1 cellular context compared by ENCODE assay signal in the genomic region with DNA sequence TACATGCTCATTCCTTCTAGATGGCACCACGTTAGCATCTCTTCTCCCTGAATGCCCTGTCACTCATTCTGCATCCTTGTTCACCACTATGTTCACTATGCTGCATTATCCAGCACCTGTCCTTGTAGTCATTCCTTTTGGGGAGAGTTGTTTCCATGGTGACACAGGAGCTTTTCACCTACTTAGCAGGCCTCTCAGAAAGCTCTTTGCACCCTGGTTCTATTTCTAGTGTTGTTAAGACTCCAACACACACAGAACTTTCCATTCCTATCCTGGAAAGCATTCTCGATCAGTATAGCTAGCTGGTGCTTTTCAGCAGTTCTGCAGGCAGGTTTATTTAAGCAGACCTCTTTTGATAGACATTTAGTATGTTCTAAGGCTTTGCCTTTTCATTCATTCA.
TF ChIP-seq lines count a peak whose summit lies in the region.

No MANE protein-coding gene starts in this region.

TF ChIP-seq in K562, 482 proteins besides CTCF, POLR2A, EP300 and RAD21:
- TF ChIP-seq RFX1 (IDR thresholded peaks at IDR 0.05) (peak; percentile 41), MNT (conservative IDR thresholded peaks at IDR 0.05) (no peak)
TF ChIP-seq in K562: peak in this region for 1.
